ENCODE assay signal across 8 cellular contexts in the genomic region with DNA sequence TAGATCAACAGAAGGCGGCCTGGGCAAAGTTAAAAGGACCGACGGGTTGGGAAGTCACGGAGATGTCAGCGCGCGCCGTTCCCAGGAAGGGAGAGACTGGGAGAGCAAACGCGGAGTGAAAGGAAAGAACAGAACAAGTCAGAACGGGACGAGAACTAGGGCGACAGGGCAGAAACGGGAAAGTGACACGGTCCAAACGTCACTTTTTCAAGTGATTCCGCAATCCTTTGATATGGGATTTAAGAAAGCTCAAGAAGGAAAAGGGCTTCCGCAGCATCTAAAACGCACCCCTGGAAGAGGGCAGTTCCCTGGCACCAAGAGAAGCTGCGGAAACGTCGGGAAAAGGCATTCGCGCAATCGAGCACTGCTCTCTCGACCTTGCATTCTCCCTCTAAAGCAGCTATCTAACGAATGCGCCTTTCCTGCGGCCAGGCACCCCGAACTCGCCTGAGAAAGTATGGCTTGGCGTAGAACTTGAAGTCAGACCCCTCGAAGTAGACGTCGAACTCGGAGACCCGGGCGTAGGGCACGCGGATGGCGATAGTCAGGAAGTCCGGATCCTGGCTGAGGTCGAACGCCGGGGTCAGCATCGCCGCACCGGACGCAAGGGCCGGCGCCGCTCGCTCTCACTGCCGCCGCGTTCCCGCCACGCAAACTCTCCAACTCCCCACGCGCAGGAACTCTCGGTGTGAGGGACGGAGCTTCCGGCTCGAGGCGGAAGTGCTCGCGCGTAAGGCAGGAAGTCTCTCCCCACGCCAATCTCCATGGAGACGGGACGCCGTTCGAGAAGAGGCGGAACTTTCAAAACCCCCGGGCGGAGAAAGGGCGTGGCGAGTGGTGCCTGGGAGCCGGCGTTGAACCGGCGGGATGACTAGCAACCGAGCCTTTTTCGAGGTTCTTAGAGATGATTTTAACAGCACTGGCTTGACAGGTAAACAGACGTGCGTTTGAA. TPM values are rescaled to one million over a fixed set of nuclear protein-coding genes. Genes with fewer than 3 reads are reported as not detected.
DNase-seq lines count a peak whose midpoint lies in the region; ATAC-seq, FAIRE-seq and TF ChIP-seq lines count a peak whose summit lies in the region.

SHQ1 (minus strand) TSS at position 695 of the 952 bp plus-strand sequence; CDS start at position 590, 105 bp downstream.

- ATAC-seq in GM19035 (IDR thresholded peaks at IDR 0.05; ENCODE audit: unreplicated experiment) (peak; percentile 96), HG03342 (IDR thresholded peaks at IDR 0.05; ENCODE audit: unreplicated experiment) (peak; percentile 91)

- peak; percentile 79 for FAIRE-seq in keratinocyte (lab: Jason Lieb, UNC)

- no peaks in the 10 kb centered on the region for H3K9me1 ChIP-seq in keratinocyte (ENCODE audit: control insufficient read depth, extremely low read depth, insufficient read depth, low read length)

- H3K4me3 ChIP-seq in keratinocyte (ENCODE audit: control insufficient read depth in 2 of 3, extremely low read depth in 1 of 3, insufficient read depth in 2 of 3, low read depth in 1 of 3, low read length in 3 of 3) = peak within 1 kb of the TSS; percentile 88 to 97 (median 97)

- peak within 1 kb of the TSS; percentile 92 for H3K4me2 ChIP-seq in keratinocyte (ENCODE audit: control insufficient read depth, extremely low read depth, insufficient read depth, low read depth, low read length)

- no peak for TF ChIP-seq CTCF in keratinocyte (optimal IDR thresholded peaks at IDR 0.05 in 1 of 3, IDR thresholded peaks at IDR 0.05 in 1 of 3, conservative IDR thresholded peaks at IDR 0.05 in 1 of 3; ENCODE audit: extremely low read depth in 1 of 3, insufficient read depth in 2 of 3, low read length in 3 of 3)

- DNase-seq in AML-193 (lab: John Stamatoyannopoulos, UW) = peak; percentile 94 to 96
- DNase-seq in NCI-H510A (lab: John Stamatoyannopoulos, UW) = peak; percentile 65
- DNase-seq in activated CD4-positive, CD25-positive, alpha-beta regulatory T cell treated with anti-CD3 and anti-CD28 coated beads, Interleukin-2, amount 50 U/mL, for 72 hours = peak; percentile 90
- peak; percentile 93 for DNase-seq in cerebellum (ENCODE audit: low spot score)
- peak; percentile 59 for DNase-seq in keratinocyte (ENCODE audit: low read depth, low spot score)
- DNase-seq in stimulated activated CD4-positive, alpha-beta T cell treated with anti-CD3 and anti-CD28 coated beads, Interleukin-12 subunit alpha, Interleukin-12 subunit beta, amount 100 ng/mL, for 48 hours (ENCODE audit: low read depth in 2 of 3, low spot score in 1 of 3) = peak; percentile 92 to 97 (median 95)

- peak within 1 kb of the TSS; percentile 68 for H3K27ac ChIP-seq in keratinocyte (ENCODE audit: control insufficient read depth, insufficient read depth, low read length)

- H3K4me1 ChIP-seq in keratinocyte (ENCODE audit: control insufficient read depth, extremely low read depth, insufficient read depth, low read length) = peaks cover 16% of the 10 kb centered on the region

- peak within 1 kb of the TSS; percentile 99 for H2AFZ ChIP-seq in keratinocyte (ENCODE audit: control insufficient read depth, low read length)

- H3K9me3 ChIP-seq in keratinocyte (ENCODE audit: control insufficient read depth, low read depth, low read length) = no peaks in the 10 kb centered on the region

- no peaks in the 10 kb centered on the region for H4K20me1 ChIP-seq in keratinocyte (ENCODE audit: control insufficient read depth, extremely low read depth, insufficient read depth, low read length)

- H3K9ac ChIP-seq in keratinocyte (ENCODE audit: control insufficient read depth, extremely low read depth, insufficient read depth, low read length) = peak within 1 kb of the TSS; percentile 82

- H3K79me2 ChIP-seq in keratinocyte (ENCODE audit: control insufficient read depth, insufficient read depth, low read length) = peaks cover 24% of the 10 kb centered on the region

- H3K27me3 ChIP-seq in keratinocyte (ENCODE audit: control insufficient read depth, extremely low read depth, insufficient read depth, low read length) = no peaks in the 10 kb centered on the region

- dilution Hi-C loops in keratinocyte (cut with MboI; ENCODE audit: extremely low pct_ligation_motif_present, low sequenced_read_pairs) = no loop called here

- H3K36me3 ChIP-seq in keratinocyte (ENCODE audit: control insufficient read depth in 2 of 2, extremely low read depth in 1 of 2, insufficient read depth in 2 of 2, low read length in 2 of 2) = no peaks in the 10 kb centered on the region

RNA-seq across cellular contexts. Expression of gene SHQ1, which starts in this region (rescaled TPM):
- total RNA-seq in cerebellum = 15.7 TPM
- polyA plus RNA-seq in keratinocyte = 9.7 to 17.7 TPM (median 13.4 TPM) in 3 replicates
- polyA plus RNA-seq in keratinocyte (2011; ENCODE audit: low read depth) = 18.3 TPM
- polyA plus RNA-seq in keratinocyte (2011; cell fraction: cytosol; rRNA removed) = 8.6 and 15.9 TPM in 2 replicates
- polyA plus RNA-seq in keratinocyte (2011; cell fraction: nucleus; rRNA removed) = 12.8 and 14.6 TPM in 2 replicates
- 8.1 and 14.5 TPM in 2 replicates for polyA plus RNA-seq in keratinocyte (2012; ENCODE audit: low replicate concordance)
- polyA minus RNA-seq in keratinocyte = 4.4 to 11.3 TPM (median 5.8 TPM) in 3 replicates
- 6.5 TPM for polyA minus RNA-seq in keratinocyte (2011; cell fraction: cytosol; rRNA and poly(A)+ RNA removed)
- polyA minus RNA-seq in keratinocyte (2011; cell fraction: nucleus; rRNA and poly(A)+ RNA removed) = 11.9 and 14.2 TPM in 2 replicates

Comparison
In these comparisons a context has a peak if more than half of its experiments do, and no peak if none do; other contexts are left out.
1. Peak in every context shown above with its lines: DNase-seq, ATAC-seq, H3K4me3 ChIP-seq and H3K27ac ChIP-seq.